In the genomic region with DNA sequence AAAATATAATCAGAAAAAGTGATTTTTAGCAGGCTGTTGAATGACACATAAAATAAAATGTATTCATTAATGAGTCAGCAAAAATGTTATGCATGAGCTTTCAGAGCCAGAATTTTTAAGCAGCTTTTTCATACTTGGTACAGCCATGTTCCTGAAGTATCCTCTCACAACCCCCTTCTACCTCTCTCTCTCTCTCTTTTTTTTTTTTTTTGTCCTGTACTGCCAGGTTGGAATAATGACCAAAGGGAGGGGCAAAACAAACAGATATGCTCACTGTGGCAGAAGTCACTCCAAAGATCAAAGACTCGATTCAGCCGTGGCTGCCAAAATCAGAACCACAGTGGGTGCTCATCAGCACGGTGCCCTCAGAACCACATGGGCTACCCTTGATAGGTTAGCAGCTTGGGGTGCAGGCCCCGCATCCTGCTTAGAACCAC, we compare ENCODE assay signal across 1 cellular context.
TF ChIP-seq lines count a peak whose summit lies in the region.

No MANE protein-coding gene starts in this region.

TF ChIP-seq in HCT116, 20 proteins besides CTCF, POLR2A, EP300 and RAD21 (continued from another document):
- TF ChIP-seq MAX (IDR thresholded peaks at IDR 0.05) (no peak), JUND (IDR thresholded peaks at IDR 0.05) (peak; percentile 34), ZFX (IDR thresholded peaks at IDR 0.05) (no peak), TCF7L2 (IDR thresholded peaks at IDR 0.05; ENCODE audit: borderline replicate concordance, extremely low read depth, insufficient read depth, insufficient read length) (peak; percentile 38)
TF ChIP-seq in HCT116: peak in this region for 4.
